Comparison of ENCODE assay signal across 16 cellular contexts in genomic region chr20:61868466-61869090, GRCh38.
DNase-seq lines count a peak whose midpoint lies in the region; ATAC-seq and TF ChIP-seq lines count a peak whose summit lies in the region.
"Had no signal": no experiment of that assay in that cellular context is flagged by ENCODE, and none has a peak within 500 bp of the region (broad histone marks: within the 10 kb centered on the region; RNA-seq: fewer than 3 reads in every experiment).

No MANE protein-coding gene starts in this region.

- intact Hi-C loops in Right ventricle myocardium superior (cut with DNase I) (no loop called here), cardiac septum (cut with DNase I) (no loop called here), IMR-90 (cut with micrococcal nuclease) (no loop called here), lower lobe of right lung (cut with DNase I) (no loop called here)

- H3K9ac ChIP-seq in IMR-90 (ENCODE audit: low read depth, low read length) (no peak overlapping the region), neuronal stem cell (ENCODE audit: low read depth, low read length, poor library complexity) (peak overlapping the region; percentile 36)

- BruUV-seq in IMR-90 (replicated peaks; lab: Mats Ljungman, UMichigan): no TSS peak

- ATAC-seq in Right ventricle myocardium superior (ENCODE audit: poor library complexity) (no peak), IMR-90 (ENCODE audit: low read depth) (no peak), lower lobe of right lung (no peak)
- ATAC-seq: GM23338, HCT116 had no signal

- in situ Hi-C loops in IMR-90 (cut with MboI; ENCODE audit: low sequenced_read_pairs): no loop called here

- no peaks in the 10 kb centered on the region for H3K9me1 ChIP-seq in IMR-90 (ENCODE audit: insufficient read depth, low read length)

- H4K91ac ChIP-seq in IMR-90 (ENCODE audit: insufficient read depth, low read depth, low read length) (no peak overlapping the region), neuronal stem cell (ENCODE audit: low read depth, low read length, poor library complexity) (no peak overlapping the region)

- H2BK15ac ChIP-seq in IMR-90 (ENCODE audit: low read depth, low read length) (no peak overlapping the region), neuronal stem cell (ENCODE audit: low read length) (no peak overlapping the region)

- DNase-seq in Right ventricle myocardium superior: peak; percentile 21
- DNase-seq in cardiac septum (ENCODE audit: low spot score): no peak
- no peak for DNase-seq in IMR-90
- DNase-seq in neuronal stem cell (ENCODE audit: low spot score): no peak
- DNase-seq in glutamatergic neuron: no peak
- DNase-seq in lower lobe of right lung: no peak
- DNase-seq: C1 segment of cervical spinal cord; Calu3; CD4-positive, alpha-beta memory T cell; COR-L47; DMS53; DMS79 treated with DMSO at 0.1 percent for 48 hours; GF-D8; H9 had no signal

- H4K8ac ChIP-seq in IMR-90 (ENCODE audit: low read depth in 2 of 2, low read length in 2 of 2) (no peak overlapping the region), neuronal stem cell (ENCODE audit: low read depth, low read length) (no peak overlapping the region)

- H3K27ac ChIP-seq in IMR-90 (ENCODE audit: insufficient read depth, low read length) (no peak overlapping the region), neuronal stem cell (replicated peaks; ENCODE audit: low read length) (no peak overlapping the region), lower lobe of right lung (no peak overlapping the region)

- no peak overlapping the region for H4K5ac ChIP-seq in IMR-90 (ENCODE audit: low read depth, low read length)

- H3K4ac ChIP-seq in IMR-90 (ENCODE audit: low read depth, low read length): no peak overlapping the region
- H3K4ac ChIP-seq in neuronal stem cell (ENCODE audit: low read length): no peak overlapping the region

- H2AK5ac ChIP-seq in IMR-90 (ENCODE audit: low read depth, low read length) (no peak overlapping the region), neuronal stem cell (ENCODE audit: low read depth, low read length) (no peak overlapping the region)

- H3K23ac ChIP-seq in IMR-90 (ENCODE audit: low read depth, low read length): no peak overlapping the region
- H3K23ac ChIP-seq in neuronal stem cell (ENCODE audit: low read depth, low read length, poor library complexity): no peak overlapping the region

- H4K20me1 ChIP-seq in IMR-90 (ENCODE audit: insufficient read depth, low read length): no peaks in the 10 kb centered on the region

- dilution Hi-C loops in IMR-90 (cut with HindIII; ENCODE audit: low sequenced_read_pairs, unreplicated experiment): no loop called here

- H2BK12ac ChIP-seq in neuronal stem cell (ENCODE audit: low read length): no peak overlapping the region

- 73% methylated on average over 8 of the region's 13 CpGs; no CpG with 5 or more reads in 1 of the 2 experiments for WGBS in IMR-90 (ENCODE audit: extremely low coverage in 2 of 2, insufficient read length in 1 of 2), 2 experiments
- WGBS in neuronal stem cell (ENCODE audit: extremely low coverage in 2 of 2, insufficient read length in 2 of 2, insufficient replicate concordance in 1 of 2), 2 donors: no CpG with 5 or more reads among the region's 13 CpGs

- TF ChIP-seq POLR2A in IMR-90 (IDR thresholded peaks at IDR 0.05; ENCODE audit: low read depth, low read length): no peak

- H3K36me3 Mint-ChIP-seq in glutamatergic neuron (ENCODE audit: unreplicated experiment): no peaks in the 10 kb centered on the region
- H3K36me3 Mint-ChIP-seq: CD4-positive, alpha-beta memory T cell had no signal

- peaks cover 10% of the 10 kb centered on the region for H3K27me3 Mint-ChIP-seq in glutamatergic neuron (ENCODE audit: unreplicated experiment)
- H3K27me3 Mint-ChIP-seq: CD4-positive, alpha-beta memory T cell had no signal

- no peak overlapping the region for H3K18ac ChIP-seq in IMR-90 (ENCODE audit: low read depth, low read length)
- no peak overlapping the region for H3K18ac ChIP-seq in neuronal stem cell (ENCODE audit: low read length)

- H3K14ac ChIP-seq in IMR-90 (replicated peaks; ENCODE audit: low read depth, low read length) (no peak overlapping the region), neuronal stem cell (ENCODE audit: low read length) (peak overlapping the region; percentile 85)

- CTCF ChIA-PET in IMR-90 (lab: Yijun Ruan, JAX): no interaction called here

- peaks cover 7% of the 10 kb centered on the region for H3K9me3 ChIP-seq in IMR-90 (ENCODE audit: control insufficient read depth, insufficient read depth, low read length)
- peaks cover 17 to 18% of the 10 kb centered on the region in 2 donors for H3K9me3 ChIP-seq in neuronal stem cell (replicated peaks in 1 of 2; ENCODE audit: control insufficient read depth in 2 of 2, insufficient read depth in 1 of 2, low read depth in 1 of 2, low read length in 2 of 2)
- no peaks in the 10 kb centered on the region for H3K9me3 ChIP-seq in lower lobe of right lung

- POLR2A ChIA-PET in IMR-90 (lab: Charles Lee; ENCODE audit: unreplicated experiment): no interaction called here

- H2BK5ac ChIP-seq in IMR-90 (ENCODE audit: low read depth, low read length, poor library complexity, severe bottlenecking) (no peak overlapping the region), neuronal stem cell (ENCODE audit: low read length) (no peak overlapping the region)

- no peak overlapping the region for H3K27ac Mint-ChIP-seq in glutamatergic neuron (ENCODE audit: unreplicated experiment)
- H3K27ac Mint-ChIP-seq: CD4-positive, alpha-beta memory T cell; GM23338; H9 had no signal

- no peaks in the 10 kb centered on the region for H3K4me1 ChIP-seq in IMR-90 (ENCODE audit: control insufficient read depth, insufficient read depth, low read length)
- H3K4me1 ChIP-seq in neuronal stem cell (ENCODE audit: control insufficient read depth in 2 of 2, insufficient read depth in 1 of 2, low read depth in 1 of 2, low read length in 2 of 2): no peaks in the 10 kb centered on the region
- no peaks in the 10 kb centered on the region for H3K4me1 ChIP-seq in lower lobe of right lung

- peaks cover 12% of the 10 kb centered on the region for H3K9me3 Mint-ChIP-seq in glutamatergic neuron (ENCODE audit: unreplicated experiment)

- TF ChIP-seq CTCF in IMR-90 (conservative IDR thresholded peaks at IDR 0.05; ENCODE audit: low read depth, low read length) (no peak), glutamatergic neuron (IDR thresholded peaks at IDR 0.05; ENCODE audit: partially characterized antibody, unreplicated experiment) (no peak), lower lobe of right lung (IDR thresholded peaks at IDR 0.05) (no peak)

- H3K4me1 Mint-ChIP-seq in glutamatergic neuron (ENCODE audit: low read depth, unreplicated experiment): peaks cover 2% of the 10 kb centered on the region
- H3K4me1 Mint-ChIP-seq: GM23338, H9 had no signal

- no peak overlapping the region for H2BK120ac ChIP-seq in IMR-90 (ENCODE audit: low read depth, low read length)
- H2BK120ac ChIP-seq in neuronal stem cell (ENCODE audit: low read depth, low read length): no peak overlapping the region

- no peak overlapping the region for H2AK9ac ChIP-seq in IMR-90 (replicated peaks; ENCODE audit: low read depth, low read length, poor library complexity)

- H3K56ac ChIP-seq in IMR-90 (ENCODE audit: extremely low read depth, insufficient read depth, low read length): no peak overlapping the region

- H3K36me3 ChIP-seq in IMR-90 (ENCODE audit: control insufficient read depth, insufficient read depth, low read length) (no peaks in the 10 kb centered on the region), neuronal stem cell (replicated peaks in 1 of 2; ENCODE audit: control insufficient read depth in 2 of 2, insufficient read depth in 2 of 2, low read length in 2 of 2) (no peaks in the 10 kb centered on the region), lower lobe of right lung (no peaks in the 10 kb centered on the region)

- no peak overlapping the region for H2BK20ac ChIP-seq in IMR-90 (ENCODE audit: low read depth, low read length)

- H3K4me2 ChIP-seq in IMR-90 (ENCODE audit: low read depth, low read length): no peak overlapping the region
- H3K4me2 ChIP-seq in neuronal stem cell (ENCODE audit: insufficient read depth, low read length, poor library complexity, severe bottlenecking): no peak overlapping the region
- H3K4me2 ChIP-seq: GM23338 had no signal

- H3K79me1 ChIP-seq in IMR-90 (ENCODE audit: low read depth in 1 of 2, low read length in 2 of 2) (no peaks in the 10 kb centered on the region), neuronal stem cell (ENCODE audit: low read depth, low read length) (peaks cover 3% of the 10 kb centered on the region)

- H3K27me3 ChIP-seq in IMR-90 (ENCODE audit: control insufficient read depth, insufficient read depth, low read length) (no peaks in the 10 kb centered on the region; the same call in 1 of the 2 replicates), neuronal stem cell (ENCODE audit: control insufficient read depth in 3 of 3, insufficient read depth in 3 of 3, low read depth in 1 of 3, low read length in 3 of 3) (no peaks in the 10 kb centered on the region), lower lobe of right lung (ENCODE audit: low read depth) (no peaks in the 10 kb centered on the region)

- H3K4me3 ChIP-seq in IMR-90 (ENCODE audit: insufficient read depth, low read depth, low read length): no peak overlapping the region
- H3K4me3 ChIP-seq in neuronal stem cell (ENCODE audit: low read length in 2 of 2): no peak overlapping the region
- H3K4me3 ChIP-seq in lower lobe of right lung: no peak overlapping the region
- H3K4me3 ChIP-seq: GM23338 had no signal

- H2AFZ ChIP-seq in IMR-90 (replicated peaks; ENCODE audit: low read length, poor library complexity) (peak overlapping the region; percentile 21), neuronal stem cell (ENCODE audit: low read length) (no peak overlapping the region)
- H2AFZ ChIP-seq: GM23338 had no signal

- no peak overlapping the region for H3K4me3 Mint-ChIP-seq in glutamatergic neuron (ENCODE audit: unreplicated experiment)
- H3K4me3 Mint-ChIP-seq: CD4-positive, alpha-beta memory T cell; GM23338; H9 had no signal

- no peak for TF ChIP-seq RAD21 in IMR-90 (IDR thresholded peaks at IDR 0.05; ENCODE audit: low read length)

TF ChIP-seq in IMR-90, 13 proteins besides CTCF, POLR2A, EP300 and RAD21:
- no peak for TF ChIP-seq BHLHE40 (IDR thresholded peaks at IDR 0.05; ENCODE audit: low read depth, low read length)
- TF ChIP-seq MAFK (IDR thresholded peaks at IDR 0.05; ENCODE audit: low read depth, low read length): no peak
- no peak for TF ChIP-seq CHD1 (IDR thresholded peaks at IDR 0.05; ENCODE audit: low read depth, low read length)
- no peak for TF ChIP-seq MAZ (IDR thresholded peaks at IDR 0.05; ENCODE audit: borderline replicate concordance, low read depth, low read length)
TF ChIP-seq in IMR-90: peak in this region for 0.
